1 cellular context compared by ENCODE assay signal in genomic region chr16:87528690-87529579, GRCh38.
TF ChIP-seq lines count a peak whose summit lies in the region.

No MANE protein-coding gene starts in this region.

TF ChIP-seq in HepG2, 621 proteins besides CTCF, POLR2A, EP300 and RAD21 (continued from another document):
- TF ChIP-seq CEBPZ (IDR thresholded peaks at IDR 0.05; ENCODE audit: low read length): no peak
- peak; percentile 52 for TF ChIP-seq ZNF629 (CRISPR knock-in tag; conservative IDR thresholded peaks at IDR 0.05)
- TF ChIP-seq MTA3 (CRISPR knock-in tag; IDR thresholded peaks at IDR 0.05): no peak
- peak; percentile 90; the same call in 1 of the 2 replicates for TF ChIP-seq NCOR1 (IDR thresholded peaks at IDR 0.05; ENCODE audit: borderline replicate concordance, low read length)
- peak in 1 of 2 experiments; percentile 59; a peak in 1 of 4 replicates for TF ChIP-seq ATF4 (CRISPR knock-in tag; IDR thresholded peaks at IDR 0.05)
- no peak for TF ChIP-seq ZNF30 (CRISPR knock-in tag; IDR thresholded peaks at IDR 0.05)
- peak; percentile 91 for TF ChIP-seq SNAPC4 (CRISPR knock-in tag; IDR thresholded peaks at IDR 0.05)
- peak; percentile 70; the same call in 1 of the 2 replicates for TF ChIP-seq CHD4 (IDR thresholded peaks at IDR 0.05; ENCODE audit: borderline replicate concordance, low read length)
- TF ChIP-seq NFIB (CRISPR knock-in tag; IDR thresholded peaks at IDR 0.05; ENCODE audit: borderline replicate concordance): no peak
- TF ChIP-seq ZSCAN21 (CRISPR knock-in tag; IDR thresholded peaks at IDR 0.05; ENCODE audit: borderline replicate concordance): peak; percentile 92
- peak; percentile 36; the same call in 1 of the 2 replicates for TF ChIP-seq KDM2A (CRISPR knock-in tag; IDR thresholded peaks at IDR 0.05; ENCODE audit: borderline replicate concordance, low read depth)
- no peak; the same call in 1 of the 2 replicates for TF ChIP-seq ZNF660 (CRISPR knock-in tag; IDR thresholded peaks at IDR 0.05; ENCODE audit: borderline replicate concordance, low read depth)
- peak; percentile 62; the same call in 1 of the 2 replicates for TF ChIP-seq BRF2 (CRISPR knock-in tag; IDR thresholded peaks at IDR 0.05)
- TF ChIP-seq GZF1 (CRISPR knock-in tag; IDR thresholded peaks at IDR 0.05): peak; percentile 67; the same call in 1 of the 2 replicates
- no peak for TF ChIP-seq SRSF4 (IDR thresholded peaks at IDR 0.05; ENCODE audit: low read depth, low read length, poor library complexity, severe bottlenecking)
- TF ChIP-seq ZNF674 (CRISPR knock-in tag; IDR thresholded peaks at IDR 0.05; ENCODE audit: low read depth): 0 out of 2 replicates have a peak, but pooled peaks have one; percentile 68
- no peak for TF ChIP-seq ZNF724P (CRISPR knock-in tag; IDR thresholded peaks at IDR 0.05; ENCODE audit: borderline replicate concordance)
- TF ChIP-seq ZNF562 (CRISPR knock-in tag; IDR thresholded peaks at IDR 0.05; ENCODE audit: borderline replicate concordance): no peak
- TF ChIP-seq PAXIP1 (CRISPR knock-in tag; conservative IDR thresholded peaks at IDR 0.05): peak; percentile 100
- 0 out of 2 replicates have a peak, but pooled peaks have one; percentile 58 for TF ChIP-seq TFAP4 (IDR thresholded peaks at IDR 0.05; ENCODE audit: borderline replicate concordance, low read depth)
- peak; percentile 73 for TF ChIP-seq PPARG (CRISPR knock-in tag; conservative IDR thresholded peaks at IDR 0.05)
- TF ChIP-seq ARID2 (CRISPR knock-in tag; IDR thresholded peaks at IDR 0.05; ENCODE audit: borderline replicate concordance): 0 out of 2 replicates have a peak, but pooled peaks have one; percentile 18
- TF ChIP-seq PHB2 (IDR thresholded peaks at IDR 0.05; ENCODE audit: partially characterized antibody): no peak
- no peak for TF ChIP-seq DNMT1 (CRISPR knock-in tag; IDR thresholded peaks at IDR 0.05)
- TF ChIP-seq GMEB2 (CRISPR knock-in tag; IDR thresholded peaks at IDR 0.05; ENCODE audit: low read depth): no peak
- peak; percentile 45; the same call in 1 of the 2 replicates for TF ChIP-seq ZNF136 (CRISPR knock-in tag; IDR thresholded peaks at IDR 0.05; ENCODE audit: low read depth)
- no peak for TF ChIP-seq USF2 (IDR thresholded peaks at IDR 0.05; ENCODE audit: low read depth, low read length)
- TF ChIP-seq USF2 (CRISPR knock-in tag; IDR thresholded peaks at IDR 0.05; ENCODE audit: borderline replicate concordance): peak; percentile 79
- no peak for TF ChIP-seq MED8 (CRISPR knock-in tag; IDR thresholded peaks at IDR 0.05; ENCODE audit: insufficient replicate concordance)
TF ChIP-seq in HepG2: peak in this region for 311.
